Comparison of ENCODE assay signal across 23 cellular contexts in the genomic region with DNA sequence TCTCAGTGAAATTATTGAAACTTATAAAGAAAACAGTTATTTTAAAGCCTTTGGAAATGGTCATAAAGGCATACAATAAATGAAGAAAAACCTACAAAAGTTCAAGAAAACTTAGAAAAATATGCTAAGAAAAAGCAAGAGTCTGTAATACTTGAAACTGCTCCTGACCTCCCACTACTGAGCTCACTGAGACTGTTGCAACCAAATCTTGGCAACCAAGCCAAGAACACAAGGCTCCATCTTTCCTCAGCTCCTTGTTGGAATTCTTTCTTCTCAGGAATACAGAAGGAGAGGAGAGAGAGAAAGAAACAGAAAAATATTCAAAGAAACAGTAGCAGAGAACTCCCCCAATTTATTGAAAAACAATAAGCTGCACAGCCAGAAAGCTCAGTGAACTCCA.
"Had no signal": no experiment of that assay in that cellular context is flagged by ENCODE, and none has a peak within 500 bp of the region (broad histone marks: within the 10 kb centered on the region; RNA-seq: fewer than 3 reads in every experiment).

No MANE protein-coding gene starts in this region.

- H3K27me3 Mint-ChIP-seq: activated CD4-positive, alpha-beta T cell treated with anti-CD3 and anti-CD28 coated beads, Interleukin-2, amount 10 ng/mL, durations not matched to agents 24 days and 14 days; activated CD8-positive, alpha-beta T cell treated with anti-CD3 and anti-CD28 coated beads for 36 hours; activated naive CD8-positive, alpha-beta T cell treated with anti-CD3 and anti-CD28 coated beads, Interleukin-2, amount 10 ng/mL, durations not matched to agents 7 days and 5 days; activated T-helper 17 cell treated with anti-CD3 and anti-CD28 coated beads, Interleukin-2, amount 50 U/mL, for 72 hours; effector memory CD8-positive, alpha-beta T cell had no signal

- DNase-seq: activated CD4-positive, alpha-beta T cell treated with anti-CD3 and anti-CD28 coated beads, Interleukin-2, amount 10 ng/mL, durations not matched to agents 24 days and 14 days; activated CD8-positive, alpha-beta T cell treated with anti-CD3 and anti-CD28 coated beads for 36 hours; activated naive CD4-positive, alpha-beta T cell treated with Interleukin-2 at 50 U/mL for 16 hours; activated naive CD8-positive, alpha-beta T cell treated with anti-CD3 and anti-CD28 coated beads, Interleukin-2, amount 10 ng/mL, durations not matched to agents 7 days and 5 days; activated T-cell treated with anti-CD3 and anti-CD28 coated beads, Interleukin-2, amount 50 U/mL, for 1 hour; aorta; dermis blood vessel endothelial cell; effector memory CD8-positive, alpha-beta T cell; foreskin keratinocyte; stimulated activated CD4-positive, alpha-beta T cell treated with anti-CD3 and anti-CD28 coated beads, Interleukin-4, amount 100 ng/mL, for 24 hours; T-helper 1 cell; T-helper 9 cell; upper lobe of left lung had no signal

- H3K27ac Mint-ChIP-seq: activated CD4-positive, alpha-beta T cell treated with anti-CD3 and anti-CD28 coated beads, Interleukin-2, amount 10 ng/mL, durations not matched to agents 24 days and 14 days; activated CD8-positive, alpha-beta T cell treated with anti-CD3 and anti-CD28 coated beads for 36 hours; activated naive CD8-positive, alpha-beta T cell treated with anti-CD3 and anti-CD28 coated beads, Interleukin-2, amount 10 ng/mL, durations not matched to agents 7 days and 5 days; activated T-helper 17 cell treated with anti-CD3 and anti-CD28 coated beads, Interleukin-2, amount 50 U/mL, for 72 hours; effector memory CD8-positive, alpha-beta T cell; mesothelial cell of epicardium; nephron; stimulated activated effector memory CD8-positive, alpha-beta T cell treated with anti-CD3 and anti-CD28 coated beads, Interleukin-12 subunit alpha, Interleukin-12 subunit beta, amount 100 ng/mL, for 72 hours had no signal

- H3K36me3 Mint-ChIP-seq: activated naive CD8-positive, alpha-beta T cell treated with anti-CD3 and anti-CD28 coated beads, Interleukin-2, amount 10 ng/mL, durations not matched to agents 7 days and 5 days; stimulated activated effector memory CD8-positive, alpha-beta T cell treated with anti-CD3 and anti-CD28 coated beads, Interleukin-12 subunit alpha, Interleukin-12 subunit beta, amount 100 ng/mL, for 72 hours had no signal

- ATAC-seq: activated CD8-positive, alpha-beta T cell treated with anti-CD3 and anti-CD28 coated beads for 36 hours; activated T-helper 17 cell treated with anti-CD3 and anti-CD28 coated beads, Interleukin-2, amount 50 U/mL, for 72 hours; effector memory CD8-positive, alpha-beta T cell; foreskin keratinocyte; sciatic nerve; SK-N-SH treated with all-trans-retinoic acid at 6 μM for 48 hours; stimulated activated effector memory CD8-positive, alpha-beta T cell treated with anti-CD3 and anti-CD28 coated beads, Interleukin-12 subunit alpha, Interleukin-12 subunit beta, amount 100 ng/mL, for 72 hours had no signal

- H3K4me3 Mint-ChIP-seq: activated CD4-positive, alpha-beta T cell treated with anti-CD3 and anti-CD28 coated beads, Interleukin-2, amount 10 ng/mL, durations not matched to agents 24 days and 14 days; activated CD8-positive, alpha-beta T cell treated with anti-CD3 and anti-CD28 coated beads for 36 hours; activated naive CD8-positive, alpha-beta T cell treated with anti-CD3 and anti-CD28 coated beads, Interleukin-2, amount 10 ng/mL, durations not matched to agents 7 days and 5 days; activated T-helper 17 cell treated with anti-CD3 and anti-CD28 coated beads, Interleukin-2, amount 50 U/mL, for 72 hours; effector memory CD8-positive, alpha-beta T cell; mesothelial cell of epicardium; nephron; stimulated activated effector memory CD8-positive, alpha-beta T cell treated with anti-CD3 and anti-CD28 coated beads, Interleukin-12 subunit alpha, Interleukin-12 subunit beta, amount 100 ng/mL, for 72 hours had no signal

- H3K4me1 Mint-ChIP-seq: activated CD4-positive, alpha-beta T cell treated with anti-CD3 and anti-CD28 coated beads, Interleukin-2, amount 10 ng/mL, durations not matched to agents 24 days and 14 days; activated naive CD8-positive, alpha-beta T cell treated with anti-CD3 and anti-CD28 coated beads, Interleukin-2, amount 10 ng/mL, durations not matched to agents 7 days and 5 days; activated T-helper 17 cell treated with anti-CD3 and anti-CD28 coated beads, Interleukin-2, amount 50 U/mL, for 72 hours; mesothelial cell of epicardium; nephron; stimulated activated effector memory CD8-positive, alpha-beta T cell treated with anti-CD3 and anti-CD28 coated beads, Interleukin-12 subunit alpha, Interleukin-12 subunit beta, amount 100 ng/mL, for 72 hours had no signal

- H3K4me3 ChIP-seq: hepatocyte, lung, smooth muscle cell, thoracic aorta, upper lobe of left lung had no signal
